8 cellular contexts compared by ENCODE assay signal in the genomic region with DNA sequence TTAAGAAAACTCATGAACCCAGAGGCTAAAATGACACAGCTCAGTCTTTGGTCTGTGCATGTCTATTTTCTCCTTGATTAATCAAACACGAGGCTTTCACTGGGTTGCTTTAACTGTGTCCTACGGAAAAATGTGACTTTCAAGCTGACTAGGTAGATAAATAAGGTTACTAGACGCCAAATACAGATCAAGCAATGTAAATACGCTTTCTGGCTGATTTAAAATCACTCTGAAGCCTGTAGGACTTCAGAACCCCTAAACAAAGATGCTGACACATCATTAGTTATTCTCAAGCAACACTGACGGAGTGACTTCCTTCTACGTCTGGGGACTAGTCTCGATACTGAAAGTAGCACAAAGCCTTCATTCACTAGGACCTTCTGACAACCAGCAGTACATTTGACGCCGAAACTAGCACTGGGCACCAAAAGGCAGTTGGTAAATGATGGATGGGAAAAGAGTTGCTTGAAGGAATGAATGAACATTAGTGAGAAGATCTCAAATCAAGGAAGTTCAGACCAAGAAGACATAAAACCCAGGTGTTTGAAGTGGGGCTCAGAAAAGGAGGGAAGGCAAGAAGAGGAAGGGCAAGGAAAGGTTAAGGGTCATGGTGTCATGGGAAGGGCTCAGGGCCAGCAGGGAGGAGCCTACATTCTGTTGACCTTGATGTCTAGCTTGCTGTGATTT.
DNase-seq lines count a peak whose midpoint lies in the region; ATAC-seq and TF ChIP-seq lines count a peak whose summit lies in the region.

No MANE protein-coding gene starts in this region.

- no peaks in the 10 kb centered on the region for H3K27me3 ChIP-seq in lung (ENCODE audit: control insufficient read depth, insufficient read depth)
- H3K27me3 ChIP-seq in right atrium auricular region: no peaks in the 10 kb centered on the region

- intact Hi-C loops in Right ventricle myocardium inferior (cut with DNase I): no loop called here
- intact Hi-C loops in Right ventricle myocardium superior (cut with DNase I): no loop called here

- no peak overlapping the region for H3K27ac ChIP-seq in lung (ENCODE audit: low read depth in 1 of 2, low read length in 1 of 2)
- H3K27ac ChIP-seq in right atrium auricular region: peak overlapping the region in 1 of 2 donors; percentile 36

- no peak for TF ChIP-seq CTCF in lung (IDR thresholded peaks at IDR 0.05; ENCODE audit: control extremely low read depth, extremely low read depth)
- no peak for TF ChIP-seq CTCF in right atrium auricular region (IDR thresholded peaks at IDR 0.05)

- 18 to 22% methylated on average over 9 of the region's 9 CpGs for WGBS in lung, 2 donors

- H3K36me3 ChIP-seq in lung (ENCODE audit: control insufficient read depth in 2 of 2, insufficient read depth in 2 of 2, low read length in 2 of 2): no peaks in the 10 kb centered on the region
- no peaks in the 10 kb centered on the region for H3K36me3 ChIP-seq in right atrium auricular region

- H3K4me1 ChIP-seq in lung (ENCODE audit: control insufficient read depth in 2 of 2, insufficient read depth in 2 of 2, low read length in 2 of 2) (peaks cover 0 to 3% of the 10 kb centered on the region in 2 donors), right atrium auricular region (no peaks in the 10 kb centered on the region)

- H3K9me3 ChIP-seq in lung (ENCODE audit: control insufficient read depth in 2 of 2, insufficient read depth in 1 of 2, low read length in 1 of 2): peaks cover 0 to 2% of the 10 kb centered on the region in 2 donors
- H3K9me3 ChIP-seq in right atrium auricular region: no peaks in the 10 kb centered on the region

- no peak overlapping the region for H3K4me3 ChIP-seq in lung
- no peak overlapping the region for H3K4me3 ChIP-seq in right atrium auricular region

- ATAC-seq in Right ventricle myocardium inferior (peak; percentile 26), Right ventricle myocardium superior (ENCODE audit: poor library complexity) (no peak), HG03064 (IDR thresholded peaks at IDR 0.05; ENCODE audit: low read depth, unreplicated experiment) (peak; percentile 94), lung (ENCODE audit: insufficient read depth, low FRiP score) (peak; percentile 47)

- DNase-seq in Right ventricle myocardium inferior (ENCODE audit: missing footprints) (no peak), Right ventricle myocardium superior (no peak), lung (ENCODE audit: low spot score) (no peak), HT-29 (ENCODE audit: low spot score) (no peak), NCI-H1930 (lab: John Stamatoyannopoulos, UW) (no peak), right atrium auricular region (ENCODE audit: low spot score) (no peak)
- peak; percentile 18 to 30 for DNase-seq in activated CD4-positive, alpha-beta T cell treated with anti-CD3 and anti-CD28 coated beads, Interleukin-2, amount 50 U/mL, for 48 hours

Comparison
In these comparisons a context has a peak if more than half of its experiments do, and no peak if none do; other contexts are left out.
1. DNase-seq: peak in activated CD4-positive, alpha-beta T cell treated with anti-CD3 and anti-CD28 coated beads, Interleukin-2, amount 50 U/mL, for 48 hours (2 of 2); none in Right ventricle myocardium inferior (single experiment), Right ventricle myocardium superior (single experiment), lung (single experiment), HT-29 (single experiment), NCI-H1930 (0 of 2) and right atrium auricular region (single experiment).